ENCODE assay signal across 10 cellular contexts in genomic region chr2:73536133-73536532, GRCh38.
"Had no signal": no experiment of that assay in that cellular context is flagged by ENCODE, and none has a peak within 500 bp of the region (broad histone marks: within the 10 kb centered on the region; RNA-seq: fewer than 3 reads in every experiment).

No MANE protein-coding gene starts in this region.

- H3K27me3 Mint-ChIP-seq: IgD-negative memory B cell had no signal

- H3K4me1 ChIP-seq: HAP-1 had no signal

- H3K4me3 ChIP-seq: GM23248, HAP-1 had no signal

- ATAC-seq: HCT116, HepG2 had no signal

- DNase-seq: GM23248, GOT3, HFFc6, KBM-7 had no signal

- H3K4me1 Mint-ChIP-seq: IgD-negative memory B cell had no signal

- H3K27ac Mint-ChIP-seq: HFFc6, IgD-negative memory B cell had no signal

- H3K27ac ChIP-seq: GM23248, HL-60, KMS-11 had no signal

- H3K4me3 Mint-ChIP-seq: HFFc6, IgD-negative memory B cell had no signal
